6 cellular contexts compared by ENCODE assay signal in genomic region chr5:113105693-113106280, GRCh38.
"Had no signal": no experiment of that assay in that cellular context is flagged by ENCODE, and none has a peak within 500 bp of the region (broad histone marks: within the 10 kb centered on the region; RNA-seq: fewer than 3 reads in every experiment).

No MANE protein-coding gene starts in this region.

- H3K4me3 ChIP-seq: GM23338 had no signal

- H3K27ac ChIP-seq: HL-60 had no signal

- H3K4me3 Mint-ChIP-seq: GM23338, H9, HFFc6, IgD-negative memory B cell had no signal

- H3K9me3 Mint-ChIP-seq: GM23338, H9, HFFc6, IgD-negative memory B cell had no signal

- DNase-seq: H9, HCEC 1CT, HFFc6 had no signal

- H3K36me3 Mint-ChIP-seq: IgD-negative memory B cell had no signal

- H3K4me2 ChIP-seq: GM23338 had no signal

- H3K4me1 Mint-ChIP-seq: GM23338, H9, IgD-negative memory B cell had no signal

- H3K27me3 Mint-ChIP-seq: IgD-negative memory B cell had no signal

- H3K27ac Mint-ChIP-seq: GM23338, H9, HFFc6, IgD-negative memory B cell had no signal

- H2AFZ ChIP-seq: GM23338 had no signal
